Comparison of ENCODE assay signal across 1 cellular context in genomic region chr7:26291699-26292538, GRCh38.
A peak's percentile ranks its signal among the peaks of the same experiment; 100 is the strongest.
TF ChIP-seq lines count a peak whose summit lies in the region.

Gene SNX10, plus strand, starts transcription at chr7:26291862. Its CDS starts 54,581 bp downstream, at chr7:26346443.

TF ChIP-seq in WTC11, 78 proteins besides CTCF, POLR2A, EP300 and RAD21 (continued from another document):
- no peak for TF ChIP-seq AFF4 (CRISPR knock-in tag; IDR thresholded peaks at IDR 0.05; ENCODE audit: borderline replicate concordance)
- no peak for TF ChIP-seq RORB (CRISPR knock-in tag; IDR thresholded peaks at IDR 0.05)
- no peak for TF ChIP-seq NR3C1 (CRISPR knock-in tag; conservative IDR thresholded peaks at IDR 0.05; ENCODE audit: low read depth)
- TF ChIP-seq ZNF263 (CRISPR knock-in tag; IDR thresholded peaks at IDR 0.05; ENCODE audit: low read depth) = peak; percentile 53; the same call in 1 of the 2 replicates
- no peak for TF ChIP-seq E2F4 (CRISPR knock-in tag; IDR thresholded peaks at IDR 0.05; ENCODE audit: borderline replicate concordance, low read depth)
- no peak for TF ChIP-seq ZNF138 (CRISPR knock-in tag; conservative IDR thresholded peaks at IDR 0.05)
- TF ChIP-seq ZNF317 (CRISPR knock-in tag; IDR thresholded peaks at IDR 0.05; ENCODE audit: borderline replicate concordance, low read depth) = no peak
- no peak for TF ChIP-seq STAT6 (CRISPR knock-in tag; conservative IDR thresholded peaks at IDR 0.05; ENCODE audit: low read depth)
- no peak for TF ChIP-seq SOX15 (CRISPR knock-in tag; IDR thresholded peaks at IDR 0.05)
- no peak for TF ChIP-seq E2F5 (CRISPR knock-in tag; IDR thresholded peaks at IDR 0.05)
- TF ChIP-seq ESRRA (CRISPR knock-in tag; IDR thresholded peaks at IDR 0.05; ENCODE audit: borderline replicate concordance) = no peak
- TF ChIP-seq ATF6 (CRISPR knock-in tag; IDR thresholded peaks at IDR 0.05) = no peak
- TF ChIP-seq MYBL2 (CRISPR knock-in tag; IDR thresholded peaks at IDR 0.05) = no peak
- TF ChIP-seq CDX4 (CRISPR knock-in tag; IDR thresholded peaks at IDR 0.05; ENCODE audit: borderline replicate concordance) = no peak
- TF ChIP-seq SP1 (CRISPR knock-in tag; conservative IDR thresholded peaks at IDR 0.05) = peak; percentile 39; the same call in 1 of the 2 replicates
- peak; percentile 47 for TF ChIP-seq ZNF423 (CRISPR knock-in tag; IDR thresholded peaks at IDR 0.05)
- 0 out of 2 replicates have a peak, but pooled peaks have one; percentile 27 for TF ChIP-seq ETV6 (CRISPR knock-in tag; IDR thresholded peaks at IDR 0.05)
- no peak for TF ChIP-seq MAX (CRISPR knock-in tag; IDR thresholded peaks at IDR 0.05)
